In genomic region chr1:2998503-2999100, GRCh38 we compare ENCODE assay signal across 32 cellular contexts. TPM values are rescaled to one million over a fixed set of nuclear protein-coding genes. Genes with fewer than 3 reads are reported as not detected.
"Had no signal": no experiment of that assay in that cellular context is flagged by ENCODE, and none has a peak within 500 bp of the region (broad histone marks: within the 10 kb centered on the region; RNA-seq: fewer than 3 reads in every experiment).

No MANE protein-coding gene starts in this region.

- H3K4me3 ChIP-seq: body of pancreas, coronary artery, gastroesophageal sphincter, neural progenitor cell, smooth muscle cell, stomach, tibial artery, upper lobe of right lung had no signal

- H2AFZ ChIP-seq: neural progenitor cell had no signal

- H3K27ac ChIP-seq: body of pancreas, gastroesophageal sphincter, neural progenitor cell, stomach, upper lobe of right lung had no signal

- ATAC-seq: body of pancreas; gastroesophageal sphincter; left colon; naive thymus-derived CD4-positive, alpha-beta T cell; stimulated activated naive B cell treated with anti-CD40 and anti-IgM and Interleukin-4, amounts not matched to agents 10 μg/mL and 1 μg/mL and 100 μg/mL, for 72 hours; upper lobe of right lung had no signal

- H3K4me3 Mint-ChIP-seq: activated naive CD8-positive, alpha-beta T cell; activated T-helper 1 cell treated with anti-CD3 and anti-CD28 coated beads, Interleukin-12 subunit alpha, Interleukin-12 subunit beta, Interleukin-2, Interleukin-4 antibody, amounts not matched to agents 30 ng/mL and 10 ng/mL and 1 ng/mL, durations not matched to agents 14 hours and 24 hours and 36 hours; naive thymus-derived CD4-positive, alpha-beta T cell; neural progenitor cell; stimulated activated naive B cell treated with anti-CD40 and anti-IgM and Interleukin-4, amounts not matched to agents 10 μg/mL and 1 μg/mL and 100 μg/mL, for 72 hours; T-helper 2 cell treated with Interferon-gamma antibody and Interleukin-4, amounts not matched to agents 5 μg/mL and 100 μg/mL, for 36 hours had no signal

- H3K4me1 Mint-ChIP-seq: naive thymus-derived CD4-positive, alpha-beta T cell; neural progenitor cell; stimulated activated naive B cell treated with anti-CD40 and anti-IgM and Interleukin-4, amounts not matched to agents 10 μg/mL and 1 μg/mL and 100 μg/mL, for 72 hours had no signal

- H3K27me3 ChIP-seq: body of pancreas, neural progenitor cell, tibial artery, upper lobe of right lung had no signal

- H3K36me3 Mint-ChIP-seq: activated naive CD8-positive, alpha-beta T cell; naive thymus-derived CD4-positive, alpha-beta T cell; neural progenitor cell; stimulated activated naive B cell treated with anti-CD40 and anti-IgM and Interleukin-4, amounts not matched to agents 10 μg/mL and 1 μg/mL and 100 μg/mL, for 72 hours had no signal

- H3K4me2 ChIP-seq: neural progenitor cell, smooth muscle cell had no signal

- H3K9ac ChIP-seq: neural progenitor cell had no signal

- H3K4me1 ChIP-seq: body of pancreas, gastroesophageal sphincter, neural progenitor cell, stomach, upper lobe of right lung had no signal

- DNase-seq: activated CD4-positive, alpha-beta T cell treated with anti-CD3 and anti-CD28 coated beads for 4 hours; activated CD4-positive, alpha-beta T cell treated with anti-CD3 and anti-CD28 coated beads, Interleukin-2, amount 50 U/mL, for 4 hours; activated effector memory CD4-positive, alpha-beta T cell treated with anti-CD3 and anti-CD28 coated beads, Interleukin-2, amount 50 U/mL, for 16 hours; anterior cingulate cortex; cerebellar nuclear complex; hippocampal formation; left colon; midbrain; naive thymus-derived CD4-positive, alpha-beta T cell; occipital lobe; stimulated activated CD4-positive, alpha-beta T cell treated with anti-CD3 and anti-CD28 coated beads, Interleukin-15, amount 100 ng/mL, for 24 hours; stimulated activated CD4-positive, alpha-beta T cell treated with anti-CD3 and anti-CD28 coated beads, Interleukin-2, amount 100 ng/mL, for 24 hours; stimulated activated naive B cell treated with anti-CD40 and anti-IgM and Interleukin-4, amounts not matched to agents 10 μg/mL and 1 μg/mL and 100 μg/mL, for 72 hours; stomach; T-helper 1 cell; upper lobe of right lung had no signal

- H3K27ac Mint-ChIP-seq: activated naive CD8-positive, alpha-beta T cell; activated T-helper 1 cell treated with anti-CD3 and anti-CD28 coated beads, Interleukin-12 subunit alpha, Interleukin-12 subunit beta, Interleukin-2, Interleukin-4 antibody, amounts not matched to agents 30 ng/mL and 10 ng/mL and 1 ng/mL, durations not matched to agents 14 hours and 24 hours and 36 hours; naive thymus-derived CD4-positive, alpha-beta T cell; neural progenitor cell; stimulated activated naive B cell treated with anti-CD40 and anti-IgM and Interleukin-4, amounts not matched to agents 10 μg/mL and 1 μg/mL and 100 μg/mL, for 72 hours; T-helper 2 cell treated with Interferon-gamma antibody and Interleukin-4, amounts not matched to agents 5 μg/mL and 100 μg/mL, for 36 hours had no signal

- H3K36me3 ChIP-seq: gastroesophageal sphincter, neural progenitor cell, stomach, tibial artery, upper lobe of right lung had no signal

RNA-seq across cellular contexts. Expression of gene ACTRT2, which starts 22.7 kb away (rescaled TPM):
- total RNA-seq: activated T-helper 1 cell treated with anti-CD3 and anti-CD28 coated beads, Interleukin-12 subunit alpha, Interleukin-12 subunit beta, Interleukin-2, Interleukin-4 antibody, amounts not matched to agents 30 ng/mL and 10 ng/mL and 1 ng/mL, durations not matched to agents 14 hours and 24 hours and 36 hours; body of pancreas; endothelial cell of umbilical vein; fibroblast of lung; fibroblast of villous mesenchyme; gastroesophageal sphincter; left colon; lower leg skin; naive thymus-derived CD4-positive, alpha-beta T cell; occipital lobe; smooth muscle cell; stomach; upper lobe of right lung had no signal
- polyA plus RNA-seq: adipose tissue; endothelial cell of umbilical vein; esophagus; fibroblast of lung; keratinocyte; naive thymus-derived CD4-positive, alpha-beta T cell; smooth muscle cell; stomach had no signal
